In the genomic region with DNA sequence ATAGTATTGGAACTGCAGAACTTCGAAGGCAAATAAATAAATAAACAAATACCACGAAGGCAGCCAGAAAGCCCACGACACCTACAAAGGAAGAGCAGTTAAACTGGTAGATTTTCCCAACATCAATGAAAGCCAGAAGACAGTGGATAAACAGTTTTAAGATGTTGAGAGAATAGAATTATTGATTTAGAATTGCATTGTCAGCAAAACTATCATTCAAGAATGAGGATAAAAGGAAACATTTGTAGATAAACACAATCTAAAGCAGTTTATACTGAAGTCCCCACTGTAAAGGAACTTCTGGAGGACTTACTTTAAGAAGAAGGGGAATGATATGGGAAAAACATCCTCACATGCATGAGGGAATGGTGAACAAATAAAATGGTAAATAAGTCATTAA, we compare ENCODE assay signal across 9 cellular contexts. TPM values are rescaled to one million over a fixed set of nuclear protein-coding genes. Genes with fewer than 3 reads are reported as not detected.
"Had no signal": no experiment of that assay in that cellular context is flagged by ENCODE, and none has a peak within 500 bp of the region (broad histone marks: within the 10 kb centered on the region; RNA-seq: fewer than 3 reads in every experiment).

No MANE protein-coding gene starts in this region.

- H3K4me3 ChIP-seq: GM23248 had no signal

- H3K9ac ChIP-seq: GM23248 had no signal

- H3K27ac ChIP-seq: GM23248, HL-60 had no signal

- H3K4me3 Mint-ChIP-seq: H9, IgD-negative memory B cell had no signal

- DNase-seq: GM23248, GOT3, H9, HCEC 1CT, Kasumi-1, KG1 had no signal

- H3K27ac Mint-ChIP-seq: H9, IgD-negative memory B cell had no signal

- H2AFZ ChIP-seq: GM23248 had no signal

- FAIRE-seq: H54 had no signal

- H3K4me1 Mint-ChIP-seq: IgD-negative memory B cell had no signal

RNA-seq across cellular contexts. Expression of gene CACNA2D4, which starts 29.5 kb away (rescaled TPM):
- total RNA-seq: GM23248 had no signal
